24 cellular contexts compared by ENCODE assay signal in genomic region chr2:178088774-178089173, GRCh38. TPM values are rescaled to one million over a fixed set of nuclear protein-coding genes. Genes with fewer than 3 reads are reported as not detected.
"Had no signal": no experiment of that assay in that cellular context is flagged by ENCODE, and none has a peak within 500 bp of the region (broad histone marks: within the 10 kb centered on the region; RNA-seq: fewer than 3 reads in every experiment).

No MANE protein-coding gene starts in this region.

- H3K27me3 ChIP-seq: colonic mucosa, hepatocyte, neural progenitor cell, pancreas, right lobe of liver, spleen, stomach, transverse colon had no signal

- H3K27ac Mint-ChIP-seq: natural killer cell treated with Interleukin-12 subunit alpha and Interleukin-12 subunit beta and Interleukin-15 and Interleukin-18, amount 100 ng/mL, for 72 hours; neural progenitor cell had no signal

- ATAC-seq: left cardiac atrium; natural killer cell treated with Interleukin-12 subunit alpha and Interleukin-12 subunit beta and Interleukin-15 and Interleukin-18, amount 100 ng/mL, for 72 hours; pancreas; psoas muscle; right lobe of liver had no signal

- H3K4me3 ChIP-seq: colonic mucosa, hepatocyte, neural progenitor cell, pancreas, psoas muscle, right lobe of liver, spleen, stomach, thoracic aorta, transverse colon had no signal

- H3K9ac ChIP-seq: neural progenitor cell had no signal

- DNase-seq: colonic mucosa; dermis blood vessel endothelial cell; foreskin melanocyte; head of caudate nucleus; kidney; left cardiac atrium; mammary epithelial cell; nucleus accumbens; pancreas; psoas muscle; retina; right lobe of liver; spleen; stimulated activated CD4-positive, alpha-beta T cell treated with anti-CD3 and anti-CD28 coated beads, Interleukin-2, amount 100 ng/mL, for 24 hours; stimulated activated CD4-positive, alpha-beta T cell treated with anti-CD3 and anti-CD28 coated beads, Interleukin-4, amount 100 ng/mL, for 4 hours; stimulated activated naive CD4-positive, alpha-beta T cell; stomach; substantia nigra; transverse colon had no signal

- H3K36me3 ChIP-seq: colonic mucosa, neural progenitor cell, pancreas, right lobe of liver, spleen, stomach, thoracic aorta, transverse colon had no signal

- H3K9me3 ChIP-seq: colonic mucosa, pancreas, psoas muscle, right lobe of liver, spleen, stomach, thoracic aorta, transverse colon had no signal

- H3K4me1 Mint-ChIP-seq: neural progenitor cell had no signal

- H3K4me3 Mint-ChIP-seq: natural killer cell treated with Interleukin-12 subunit alpha and Interleukin-12 subunit beta and Interleukin-15 and Interleukin-18, amount 100 ng/mL, for 72 hours; neural progenitor cell had no signal

- H2AFZ ChIP-seq: hepatocyte, neural progenitor cell had no signal

- H3K4me2 ChIP-seq: hepatocyte, neural progenitor cell had no signal

- H3K36me3 Mint-ChIP-seq: natural killer cell treated with Interleukin-12 subunit alpha and Interleukin-12 subunit beta and Interleukin-15 and Interleukin-18, amount 100 ng/mL, for 72 hours; neural progenitor cell had no signal

- H3K79me2 ChIP-seq: hepatocyte had no signal

- H3K9me3 Mint-ChIP-seq: natural killer cell treated with Interleukin-12 subunit alpha and Interleukin-12 subunit beta and Interleukin-15 and Interleukin-18, amount 100 ng/mL, for 72 hours; neural progenitor cell had no signal

- H3K4me1 ChIP-seq: colonic mucosa, neural progenitor cell, pancreas, psoas muscle, right lobe of liver, spleen, stomach had no signal

- H3K27ac ChIP-seq: colonic mucosa, hepatocyte, neural progenitor cell, pancreas, psoas muscle, right lobe of liver, spleen, stomach, thoracic aorta, transverse colon had no signal

RNA-seq across cellular contexts. Expression of gene PDE11A, which starts 16.2 kb away (rescaled TPM):
- total RNA-seq: natural killer cell treated with Interleukin-12 subunit alpha and Interleukin-12 subunit beta and Interleukin-15 and Interleukin-18, amount 100 ng/mL, for 72 hours had no signal
- polyA plus RNA-seq: esophagus had no signal
